In genomic region chr11:45333506-45333971, GRCh38 we compare ENCODE assay signal across 9 cellular contexts. TPM values are rescaled to one million over a fixed set of nuclear protein-coding genes. Genes with fewer than 3 reads are reported as not detected.
DNase-seq lines count a peak whose midpoint lies in the region; ATAC-seq, FAIRE-seq and TF ChIP-seq lines count a peak whose summit lies in the region.
"Had no signal": no experiment of that assay in that cellular context is flagged by ENCODE, and none has a peak within 500 bp of the region (broad histone marks: within the 10 kb centered on the region; RNA-seq: fewer than 3 reads in every experiment).

No MANE protein-coding gene starts in this region.

- H3K4me2 ChIP-seq in Loucy (ENCODE audit: low read depth, low read length, poor library complexity, severe bottlenecking), result no peak overlapping the region

- peak overlapping the region; percentile 77 to 80 for H3K27ac ChIP-seq in lung (ENCODE audit: low read depth in 1 of 2, low read length in 1 of 2)

- TF ChIP-seq CTCF in BE2C (IDR thresholded peaks at IDR 0.05; ENCODE audit: low read depth, low read length) (no peak), Loucy (conservative IDR thresholded peaks at IDR 0.05; ENCODE audit: low read length) (no peak), bronchial epithelial cell (IDR thresholded peaks at IDR 0.05; ENCODE audit: insufficient read depth, low read length, severe bottlenecking) (no peak), lung (IDR thresholded peaks at IDR 0.05; ENCODE audit: control extremely low read depth, extremely low read depth) (no peak)

- H3K4me1 ChIP-seq in BE2C (no peaks in the 10 kb centered on the region), Loucy (ENCODE audit: insufficient read depth, low read length, poor library complexity, severe bottlenecking) (peaks cover 6% of the 10 kb centered on the region), lung (ENCODE audit: control insufficient read depth in 2 of 2, insufficient read depth in 2 of 2, low read length in 2 of 2) (peaks cover 0 to 3% of the 10 kb centered on the region in 2 donors)

- no peaks in the 10 kb centered on the region for H3K79me2 ChIP-seq in Loucy (ENCODE audit: insufficient read depth, low read length)

- H3K9me3 ChIP-seq in BE2C (no peaks in the 10 kb centered on the region), Loucy (ENCODE audit: insufficient read depth, low read depth, low read length) (no peaks in the 10 kb centered on the region), lung (ENCODE audit: control insufficient read depth in 2 of 2, insufficient read depth in 1 of 2, low read length in 1 of 2) (no peaks in the 10 kb centered on the region)

- DNase-seq in BE2C (peak; percentile 15), bronchial epithelial cell (ENCODE audit: low read depth) (peak; percentile 35), lung (ENCODE audit: low spot score) (peak; percentile 44)
- DNase-seq in stimulated activated CD4-positive, alpha-beta T cell treated with anti-CD3 and anti-CD28 coated beads, Interleukin-4, amount 100 ng/mL, for 4 hours, result no peak
- DNase-seq in activated CD4-positive, alpha-beta T cell treated with anti-CD3 and anti-CD28 coated beads for 1 hour, result no peak

- H3K9me2 ChIP-seq in Loucy (replicated peaks; ENCODE audit: low read depth, low read length), result no peaks in the 10 kb centered on the region

- H2AFZ ChIP-seq in Loucy (ENCODE audit: low read length), result peak overlapping the region; percentile 88

- H3K9ac ChIP-seq in Loucy (ENCODE audit: low read depth, low read length, poor library complexity, severe bottlenecking), result no peak overlapping the region

- ATAC-seq in lung (ENCODE audit: insufficient read depth, low FRiP score) (no peak), HG02938 (IDR thresholded peaks at IDR 0.05; ENCODE audit: unreplicated experiment) (no peak), HG03439 (IDR thresholded peaks at IDR 0.05; ENCODE audit: unreplicated experiment) (no peak)

- H3F3A ChIP-seq in Loucy (ENCODE audit: low read depth), result no peaks in the 10 kb centered on the region

- H3K4me3 ChIP-seq in BE2C (ENCODE audit: low read depth, low read length), result no peak overlapping the region
- no peak overlapping the region for H3K4me3 ChIP-seq in Loucy (ENCODE audit: low read length, poor library complexity, severe bottlenecking)
- H3K4me3 ChIP-seq in bronchial epithelial cell (ENCODE audit: low read depth, low read length), result no peak overlapping the region
- no peak overlapping the region for H3K4me3 ChIP-seq in lung

- no peaks in the 10 kb centered on the region for H4K20me1 ChIP-seq in Loucy (ENCODE audit: insufficient read depth, low read length, poor library complexity, severe bottlenecking)

- 39 to 56% methylated on average over 8 of the region's 8 CpGs for WGBS in lung, 2 donors

- no peaks in the 10 kb centered on the region for H3K36me3 ChIP-seq in BE2C
- H3K36me3 ChIP-seq in Loucy (ENCODE audit: insufficient read depth, low read length), result no peaks in the 10 kb centered on the region
- no peaks in the 10 kb centered on the region for H3K36me3 ChIP-seq in bronchial epithelial cell (ENCODE audit: control insufficient read depth, insufficient read depth, low read length)
- H3K36me3 ChIP-seq in lung (ENCODE audit: control insufficient read depth in 2 of 2, insufficient read depth in 2 of 2, low read length in 2 of 2), result no peaks in the 10 kb centered on the region

- FAIRE-seq in bronchial epithelial cell (lab: Jason Lieb, UNC), result no peak
- FAIRE-seq: TTC549 had no signal

- H3K27me3 ChIP-seq in BE2C, result no peaks in the 10 kb centered on the region
- no peaks in the 10 kb centered on the region for H3K27me3 ChIP-seq in Loucy (ENCODE audit: insufficient read depth, low read length, poor library complexity, severe bottlenecking)
- no peaks in the 10 kb centered on the region for H3K27me3 ChIP-seq in bronchial epithelial cell (ENCODE audit: control insufficient read depth, insufficient read depth, low read length)
- H3K27me3 ChIP-seq in lung (ENCODE audit: control insufficient read depth, insufficient read depth), result no peaks in the 10 kb centered on the region

RNA-seq across cellular contexts. Expression of gene SYT13, which starts 47.4 kb away (rescaled TPM):
- 0.52 TPM for polyA plus RNA-seq in BE2C (2012; ENCODE audit: insufficient read depth, insufficient read length, low read depth)
- total RNA-seq in bronchial epithelial cell (not detected in 2 replicates), lung (1 to 10 TPM in 1 of 2 donors, under 1 TPM in 1; 0.25 to 6.2 TPM)
- polyA plus RNA-seq in lung, result under 1 TPM; 0.06 to 0.08 TPM

Comparison
In these comparisons a context has a peak if more than half of its experiments do, and no peak if none do; other contexts are left out.
1. DNase-seq: peak in BE2C (single experiment), bronchial epithelial cell (single experiment) and lung (single experiment); none in stimulated activated CD4-positive, alpha-beta T cell treated with anti-CD3 and anti-CD28 coated beads, Interleukin-4, amount 100 ng/mL, for 4 hours (0 of 2) and activated CD4-positive, alpha-beta T cell treated with anti-CD3 and anti-CD28 coated beads for 1 hour (single experiment).